Comparison of ENCODE assay signal across 7 cellular contexts in genomic region chr2:70083344-70084156, GRCh38. TPM values are rescaled to one million over a fixed set of nuclear protein-coding genes. Genes with fewer than 3 reads are reported as not detected.
A peak's percentile ranks its signal among the peaks of the same experiment; 100 is the strongest.
DNase-seq lines count a peak whose midpoint lies in the region; ATAC-seq and TF ChIP-seq lines count a peak whose summit lies in the region.

No MANE protein-coding gene starts in this region.

- no peak for TF ChIP-seq CTCF in glutamatergic neuron (IDR thresholded peaks at IDR 0.05; ENCODE audit: partially characterized antibody, unreplicated experiment)

- peak overlapping the region; percentile 15 for H3K27ac Mint-ChIP-seq in glutamatergic neuron (ENCODE audit: unreplicated experiment)
- H3K27ac Mint-ChIP-seq in stimulated activated memory B cell treated with anti-CD40 and anti-IgM and Interleukin-4, amounts not matched to agents 10 μg/mL and 1 μg/mL and 100 μg/mL, for 72 hours = peak overlapping the region; percentile 97

- H3K9me3 Mint-ChIP-seq in glutamatergic neuron (ENCODE audit: unreplicated experiment) = peaks cover 25% of the 10 kb centered on the region
- H3K9me3 Mint-ChIP-seq in stimulated activated memory B cell treated with anti-CD40 and anti-IgM and Interleukin-4, amounts not matched to agents 10 μg/mL and 1 μg/mL and 100 μg/mL, for 72 hours = no peaks in the 10 kb centered on the region

- peak; percentile 51 to 61 for DNase-seq in activated CD4-positive, alpha-beta T cell treated with anti-CD3 and anti-CD28 coated beads, Interleukin-2, amount 50 U/mL, for 4 hours
- DNase-seq in glutamatergic neuron (no peak), UCSD-AML1 (lab: John Stamatoyannopoulos, UW; ENCODE audit: unreplicated experiment) (no peak), SHP77 treated with DMSO at 0.1 percent for 48 hours (lab: John Stamatoyannopoulos, UW) (no peak)

- ATAC-seq in GM19372 (IDR thresholded peaks at IDR 0.05; ENCODE audit: low read depth, unreplicated experiment) (peak; percentile 26), HG03558 (IDR thresholded peaks at IDR 0.05; ENCODE audit: extremely low read depth, unreplicated experiment) (peak; percentile 29)
- ATAC-seq in stimulated activated memory B cell treated with anti-CD40 and anti-IgM and Interleukin-4, amounts not matched to agents 10 μg/mL and 1 μg/mL and 100 μg/mL, for 72 hours = peak; percentile 72

- peaks cover 13% of the 10 kb centered on the region for H3K36me3 Mint-ChIP-seq in glutamatergic neuron (ENCODE audit: unreplicated experiment)
- H3K36me3 Mint-ChIP-seq in stimulated activated memory B cell treated with anti-CD40 and anti-IgM and Interleukin-4, amounts not matched to agents 10 μg/mL and 1 μg/mL and 100 μg/mL, for 72 hours = peaks cover 46% of the 10 kb centered on the region

- peaks cover 11% of the 10 kb centered on the region for H3K4me1 Mint-ChIP-seq in glutamatergic neuron (ENCODE audit: low read depth, unreplicated experiment)
- H3K4me1 Mint-ChIP-seq in stimulated activated memory B cell treated with anti-CD40 and anti-IgM and Interleukin-4, amounts not matched to agents 10 μg/mL and 1 μg/mL and 100 μg/mL, for 72 hours = peaks cover 54% of the 10 kb centered on the region

- H3K4me3 Mint-ChIP-seq in glutamatergic neuron (ENCODE audit: unreplicated experiment) = peak overlapping the region; percentile 60
- peak overlapping the region; percentile 71 for H3K4me3 Mint-ChIP-seq in stimulated activated memory B cell treated with anti-CD40 and anti-IgM and Interleukin-4, amounts not matched to agents 10 μg/mL and 1 μg/mL and 100 μg/mL, for 72 hours

- peaks cover 22% of the 10 kb centered on the region for H3K27me3 Mint-ChIP-seq in glutamatergic neuron (ENCODE audit: unreplicated experiment)
- H3K27me3 Mint-ChIP-seq in stimulated activated memory B cell treated with anti-CD40 and anti-IgM and Interleukin-4, amounts not matched to agents 10 μg/mL and 1 μg/mL and 100 μg/mL, for 72 hours = no peaks in the 10 kb centered on the region

RNA-seq across cellular contexts. Expression of gene PCBP1, which starts 3.7 kb away (rescaled TPM):
- total RNA-seq in glutamatergic neuron (ENCODE audit: unreplicated experiment) = 301 TPM

Comparison
In these comparisons a context has a peak if more than half of its experiments do, and no peak if none do; other contexts are left out.
1. DNase-seq: peak in activated CD4-positive, alpha-beta T cell treated with anti-CD3 and anti-CD28 coated beads, Interleukin-2, amount 50 U/mL, for 4 hours (2 of 2); none in glutamatergic neuron (single experiment), UCSD-AML1 (single experiment) and SHP77 treated with DMSO at 0.1 percent for 48 hours (single experiment).
2. Peak in every context shown above with its lines, with median percentiles within 50 percentile points of each other: ATAC-seq.